17 cellular contexts compared by ENCODE assay signal in the genomic region with DNA sequence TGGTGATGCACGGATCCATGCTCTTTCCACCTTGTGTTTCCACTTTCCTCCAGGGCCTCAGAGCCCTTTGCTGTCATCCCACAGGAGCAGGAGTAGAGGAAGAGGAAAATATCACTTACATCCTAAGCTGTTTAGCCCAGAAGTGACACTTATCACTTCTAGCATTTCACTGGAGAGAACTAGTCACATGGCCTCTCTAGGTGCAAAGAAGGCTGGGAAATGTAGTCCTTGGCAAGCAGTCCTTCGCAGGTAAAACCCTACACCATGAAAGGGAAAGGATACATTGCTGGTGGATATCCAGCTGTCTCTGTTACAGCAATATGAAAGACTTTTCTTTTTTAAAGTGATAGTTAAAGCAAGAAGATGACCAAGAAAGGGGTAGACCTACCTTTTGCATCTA.
"Had no signal": no experiment of that assay in that cellular context is flagged by ENCODE, and none has a peak within 500 bp of the region (broad histone marks: within the 10 kb centered on the region; RNA-seq: fewer than 3 reads in every experiment).

No MANE protein-coding gene starts in this region.

- FAIRE-seq: astrocyte, endothelial cell of umbilical vein, keratinocyte had no signal

- ATAC-seq: activated naive CD8-positive, alpha-beta T cell treated with anti-CD3 and anti-CD28 coated beads, Interleukin-2, amount 50 U/mL, for 24 hours; heart left ventricle; psoas muscle; sciatic nerve; stimulated activated memory B cell treated with anti-CD40 and anti-IgM and Interleukin-4, amounts not matched to agents 10 μg/mL and 1 μg/mL and 100 μg/mL, for 72 hours had no signal

- H3K36me3 Mint-ChIP-seq: stimulated activated memory B cell treated with anti-CD40 and anti-IgM and Interleukin-4, amounts not matched to agents 10 μg/mL and 1 μg/mL and 100 μg/mL, for 72 hours had no signal

- H3K4me3 Mint-ChIP-seq: activated CD4-positive, alpha-beta T cell treated with anti-CD3 and anti-CD28 coated beads, Interleukin-2, amount 10 ng/mL, durations not matched to agents 24 days and 14 days; activated naive CD8-positive, alpha-beta T cell treated with anti-CD3 and anti-CD28 coated beads, Interleukin-2, amount 50 U/mL, for 24 hours; activated T-helper 1 cell treated with anti-CD3 and anti-CD28 coated beads, Interleukin-12 subunit alpha, Interleukin-12 subunit beta, Interleukin-2, Interleukin-4 antibody, amounts not matched to agents 30 ng/mL and 10 ng/mL and 1 ng/mL, durations not matched to agents 14 hours and 24 hours and 36 hours; nephron progenitor cell; stimulated activated memory B cell treated with anti-CD40 and anti-IgM and Interleukin-4, amounts not matched to agents 10 μg/mL and 1 μg/mL and 100 μg/mL, for 72 hours had no signal

- H3K4me1 ChIP-seq: psoas muscle, spleen, vagina had no signal

- H3K27me3 Mint-ChIP-seq: activated naive CD8-positive, alpha-beta T cell treated with anti-CD3 and anti-CD28 coated beads, Interleukin-2, amount 50 U/mL, for 24 hours; stimulated activated memory B cell treated with anti-CD40 and anti-IgM and Interleukin-4, amounts not matched to agents 10 μg/mL and 1 μg/mL and 100 μg/mL, for 72 hours had no signal

- H3K9me3 Mint-ChIP-seq: activated naive CD8-positive, alpha-beta T cell treated with anti-CD3 and anti-CD28 coated beads, Interleukin-2, amount 50 U/mL, for 24 hours; activated T-helper 1 cell treated with anti-CD3 and anti-CD28 coated beads, Interleukin-12 subunit alpha, Interleukin-12 subunit beta, Interleukin-2, Interleukin-4 antibody, amounts not matched to agents 30 ng/mL and 10 ng/mL and 1 ng/mL, durations not matched to agents 14 hours and 24 hours and 36 hours; stimulated activated memory B cell treated with anti-CD40 and anti-IgM and Interleukin-4, amounts not matched to agents 10 μg/mL and 1 μg/mL and 100 μg/mL, for 72 hours had no signal

- H3K4me1 Mint-ChIP-seq: activated CD4-positive, alpha-beta T cell treated with anti-CD3 and anti-CD28 coated beads, Interleukin-2, amount 10 ng/mL, durations not matched to agents 24 days and 14 days; activated naive CD8-positive, alpha-beta T cell treated with anti-CD3 and anti-CD28 coated beads, Interleukin-2, amount 50 U/mL, for 24 hours; stimulated activated memory B cell treated with anti-CD40 and anti-IgM and Interleukin-4, amounts not matched to agents 10 μg/mL and 1 μg/mL and 100 μg/mL, for 72 hours had no signal

- H3K9me3 ChIP-seq: heart left ventricle, psoas muscle, spleen, tibial nerve, vagina had no signal

- H3K27ac Mint-ChIP-seq: activated CD4-positive, alpha-beta T cell treated with anti-CD3 and anti-CD28 coated beads, Interleukin-2, amount 10 ng/mL, durations not matched to agents 24 days and 14 days; activated naive CD8-positive, alpha-beta T cell treated with anti-CD3 and anti-CD28 coated beads, Interleukin-2, amount 50 U/mL, for 24 hours; activated T-helper 1 cell treated with anti-CD3 and anti-CD28 coated beads, Interleukin-12 subunit alpha, Interleukin-12 subunit beta, Interleukin-2, Interleukin-4 antibody, amounts not matched to agents 30 ng/mL and 10 ng/mL and 1 ng/mL, durations not matched to agents 14 hours and 24 hours and 36 hours; nephron progenitor cell; stimulated activated memory B cell treated with anti-CD40 and anti-IgM and Interleukin-4, amounts not matched to agents 10 μg/mL and 1 μg/mL and 100 μg/mL, for 72 hours had no signal

- H3K27me3 ChIP-seq: heart left ventricle, spleen, tibial nerve, vagina had no signal

- DNase-seq: activated CD4-positive, alpha-beta T cell treated with anti-CD3 and anti-CD28 coated beads, Interleukin-2, amount 10 ng/mL, durations not matched to agents 24 days and 14 days; activated naive CD4-positive, alpha-beta T cell treated with Interleukin-2 at 50 U/mL for 16 hours; activated naive CD8-positive, alpha-beta T cell treated with anti-CD3 and anti-CD28 coated beads, Interleukin-2, amount 50 U/mL, for 24 hours; foreskin melanocyte; heart left ventricle; nephron progenitor cell; psoas muscle; spleen; stimulated activated CD4-positive, alpha-beta T cell treated with anti-CD3 and anti-CD28 coated beads, Interleukin-1b, Interleukin-23, amount 100 ng/mL, for 48 hours had no signal

- H3K4me3 ChIP-seq: heart left ventricle, psoas muscle, spleen, tibial nerve, vagina had no signal

- H3K36me3 ChIP-seq: heart left ventricle, spleen, tibial nerve, vagina had no signal

- H3K27ac ChIP-seq: heart left ventricle, psoas muscle, spleen, tibial nerve, vagina had no signal
